In genomic region chr11:86116996-86117705, GRCh38 we compare ENCODE assay signal across 9 cellular contexts. TPM values are rescaled to one million over a fixed set of nuclear protein-coding genes. Genes with fewer than 3 reads are reported as not detected.
DNase-seq lines count a peak whose midpoint lies in the region; ATAC-seq, FAIRE-seq and TF ChIP-seq lines count a peak whose summit lies in the region.
"Had no signal": no experiment of that assay in that cellular context is flagged by ENCODE, and none has a peak within 500 bp of the region (broad histone marks: within the 10 kb centered on the region; RNA-seq: fewer than 3 reads in every experiment).

No MANE protein-coding gene starts in this region.

- no peaks in the 10 kb centered on the region for H3K36me3 Mint-ChIP-seq in osteocyte (ENCODE audit: unreplicated experiment)
- H3K36me3 Mint-ChIP-seq in naive thymus-derived CD8-positive, alpha-beta T cell = no peaks in the 10 kb centered on the region

- no peaks in the 10 kb centered on the region for H3K27me3 Mint-ChIP-seq in osteocyte (ENCODE audit: unreplicated experiment)
- H3K27me3 Mint-ChIP-seq in naive thymus-derived CD8-positive, alpha-beta T cell = peaks cover 0 to 5% (median 2%) of the 10 kb centered on the region in 5 donors

- in situ Hi-C loops in astrocyte of the spinal cord (cut with HindIII; ENCODE audit: low sequenced_read_pairs) = no loop called here

- no peaks in the 10 kb centered on the region for H3K9me3 Mint-ChIP-seq in osteocyte (ENCODE audit: unreplicated experiment)
- no peaks in the 10 kb centered on the region for H3K9me3 Mint-ChIP-seq in naive thymus-derived CD8-positive, alpha-beta T cell

- no peak overlapping the region for H3K4me3 Mint-ChIP-seq in osteocyte (ENCODE audit: unreplicated experiment)
- no peak overlapping the region for H3K4me3 Mint-ChIP-seq in naive thymus-derived CD8-positive, alpha-beta T cell

- ATAC-seq in naive thymus-derived CD8-positive, alpha-beta T cell = no peak
- ATAC-seq in GM21515 (IDR thresholded peaks at IDR 0.05; ENCODE audit: unreplicated experiment) = no peak

- H3K27ac Mint-ChIP-seq in osteocyte (ENCODE audit: unreplicated experiment) = peak overlapping the region; percentile 51
- H3K27ac Mint-ChIP-seq in naive thymus-derived CD8-positive, alpha-beta T cell = peak overlapping the region in 1 of 10 donors; percentile 49

- peak; percentile 57 for FAIRE-seq in GM19239 (lab: Jason Lieb, UNC)
- FAIRE-seq: G401.6 had no signal

- peaks cover 15% of the 10 kb centered on the region for H3K4me1 Mint-ChIP-seq in osteocyte (ENCODE audit: unreplicated experiment)
- peaks cover 2 to 22% (median 9%) of the 10 kb centered on the region in 4 donors for H3K4me1 Mint-ChIP-seq in naive thymus-derived CD8-positive, alpha-beta T cell

- TF ChIP-seq CTCF in astrocyte of the spinal cord (IDR thresholded peaks at IDR 0.05; ENCODE audit: low read depth, low read length) = no peak
- TF ChIP-seq CTCF in osteocyte (IDR thresholded peaks at IDR 0.05) = no peak

- DNase-seq in GM19239 (ENCODE audit: insufficient read length, low spot score) = no peak
- peak; percentile 68 for DNase-seq in NCI-H69 (lab: John Stamatoyannopoulos, UW)
- peak; percentile 63 for DNase-seq in astrocyte of the spinal cord (ENCODE audit: low read depth, low spot score)
- no peak for DNase-seq in osteocyte (ENCODE audit: extremely low spot score, unreplicated experiment)
- no peak for DNase-seq in occipital lobe (lab: John Stamatoyannopoulos, UW)
- DNase-seq in naive thymus-derived CD8-positive, alpha-beta T cell = no peak
- DNase-seq: glutamatergic neuron had no signal

- POLR2A ChIA-PET in naive thymus-derived CD8-positive, alpha-beta T cell (lab: Charles Lee) = no interaction called here

- no peak overlapping the region for H3K4me3 ChIP-seq in astrocyte of the spinal cord (ENCODE audit: low read depth, low read length)

RNA-seq across cellular contexts. Expression of gene PICALM, which starts 48.3 kb away (rescaled TPM):
- total RNA-seq in osteocyte = 262 and 267 TPM in 2 replicates
- 1,141 TPM for total RNA-seq in occipital lobe
- total RNA-seq in naive thymus-derived CD8-positive, alpha-beta T cell = 100 to 1,000 TPM; 104 to 112 TPM
- 10 to 100 TPM; 10.4 to 12.0 (median 11.8) TPM for polyA plus RNA-seq in naive thymus-derived CD8-positive, alpha-beta T cell

Comparison
In these comparisons a context has a peak if more than half of its experiments do, and no peak if none do; other contexts are left out.
1. DNase-seq: peak in NCI-H69 (single experiment) and astrocyte of the spinal cord (single experiment); none in GM19239 (single experiment), osteocyte (single experiment), occipital lobe (single experiment) and naive thymus-derived CD8-positive, alpha-beta T cell (0 of 10).